Comparison of ENCODE assay signal across 1 cellular context in the genomic region with DNA sequence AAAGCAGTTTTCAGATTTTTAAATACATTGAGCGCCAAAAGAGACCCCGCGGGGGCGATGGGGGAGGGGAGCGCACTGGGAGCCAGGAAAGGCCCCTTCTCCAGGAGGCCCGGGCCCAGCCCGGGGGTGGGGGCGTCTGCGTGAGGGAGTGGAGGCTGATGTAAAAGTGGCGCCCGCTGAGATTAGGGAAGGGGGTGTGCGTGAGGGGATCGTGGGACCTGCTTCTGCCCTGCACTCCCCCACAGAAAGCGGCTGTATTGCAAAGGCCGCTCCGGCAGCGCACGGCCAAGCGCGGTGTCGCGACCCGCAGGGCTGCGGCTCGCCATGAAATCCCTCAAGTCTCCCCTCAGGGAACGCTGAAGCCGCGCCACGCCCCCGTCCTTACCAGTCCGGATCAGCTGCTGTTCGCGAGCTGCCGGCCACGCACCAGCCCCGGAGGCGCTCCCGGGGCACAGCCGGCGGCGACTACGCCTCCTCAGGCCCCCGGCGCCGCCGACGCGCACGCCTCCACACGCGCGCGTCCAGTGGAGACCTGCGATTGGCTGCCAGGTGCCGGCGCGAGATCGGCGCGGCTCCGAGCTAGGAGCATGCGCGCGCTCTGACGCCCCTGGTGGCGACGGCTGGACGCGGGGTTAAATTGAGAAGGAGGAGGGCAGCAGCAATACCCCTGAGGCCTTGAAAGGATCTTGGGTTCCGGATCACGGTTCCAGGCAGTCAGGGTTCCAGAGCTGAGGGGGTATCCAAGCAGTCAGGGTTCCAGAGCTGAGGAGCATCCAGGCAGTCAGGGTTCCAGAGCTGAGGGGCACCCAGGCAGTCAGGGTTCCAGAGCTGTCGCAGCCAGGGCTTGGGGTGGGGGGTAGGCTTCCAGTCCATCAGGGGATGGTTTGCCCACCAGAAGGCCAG.
TF ChIP-seq lines count a peak whose summit lies in the region.

TSS of gene ZNF280B (minus strand) at position 469 of the 903 bp plus-strand sequence. CDS start 19,344 bp downstream, outside the sequence.

TF ChIP-seq in HepG2, 621 proteins besides CTCF, POLR2A, EP300 and RAD21 (continued from another document and continues in another):
- TF ChIP-seq, protein P1, sequence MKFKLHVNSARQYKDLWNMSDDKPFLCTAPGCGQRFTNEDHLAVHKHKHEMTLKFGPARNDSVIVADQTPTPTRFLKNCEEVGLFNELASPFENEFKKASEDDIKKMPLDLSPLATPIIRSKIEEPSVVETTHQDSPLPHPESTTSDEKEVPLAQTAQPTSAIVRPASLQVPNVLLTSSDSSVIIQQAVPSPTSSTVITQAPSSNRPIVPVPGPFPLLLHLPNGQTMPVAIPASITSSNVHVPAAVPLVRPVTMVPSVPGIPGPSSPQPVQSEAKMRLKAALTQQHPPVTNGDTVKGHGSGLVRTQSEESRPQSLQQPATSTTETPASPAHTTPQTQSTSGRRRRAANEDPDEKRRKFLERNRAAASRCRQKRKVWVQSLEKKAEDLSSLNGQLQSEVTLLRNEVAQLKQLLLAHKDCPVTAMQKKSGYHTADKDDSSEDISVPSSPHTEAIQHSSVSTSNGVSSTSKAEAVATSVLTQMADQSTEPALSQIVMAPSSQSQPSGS (CRISPR knock-in tag; IDR thresholded peaks at IDR 0.05) = 0 out of 2 replicates have a peak, but pooled peaks have one; percentile 36
- TF ChIP-seq MAFF (IDR thresholded peaks at IDR 0.05; ENCODE audit: low read depth, low read length) (no peak), GFI1 (CRISPR knock-in tag; IDR thresholded peaks at IDR 0.05; ENCODE audit: borderline replicate concordance) (peak; percentile 25; the same call in 1 of the 2 replicates), ZNF510 (CRISPR knock-in tag; IDR thresholded peaks at IDR 0.05; ENCODE audit: low read depth) (no peak), CHD2 (IDR thresholded peaks at IDR 0.05; ENCODE audit: low read depth, low read length) (peak; percentile 66; the same call in 1 of the 2 replicates), JUN (CRISPR knock-in tag; IDR thresholded peaks at IDR 0.05) (peak; percentile 45; the same call in 1 of the 2 replicates), ZZZ3 (CRISPR knock-in tag; IDR thresholded peaks at IDR 0.05; ENCODE audit: borderline replicate concordance) (no peak), FOXO1 (CRISPR knock-in tag; IDR thresholded peaks at IDR 0.05) (no peak), NFIC (IDR thresholded peaks at IDR 0.05; ENCODE audit: low read length) (no peak), SKIL (CRISPR knock-in tag; IDR thresholded peaks at IDR 0.05; ENCODE audit: borderline replicate concordance) (no peak), ZNF747 (CRISPR knock-in tag; IDR thresholded peaks at IDR 0.05; ENCODE audit: borderline replicate concordance) (0 out of 2 replicates have a peak, but pooled peaks have one; percentile 7), NR1H2 (CRISPR knock-in tag; IDR thresholded peaks at IDR 0.05; ENCODE audit: borderline replicate concordance, low read depth) (no peak), AKAP8 (CRISPR knock-in tag; IDR thresholded peaks at IDR 0.05) (no peak), KDM4B (CRISPR knock-in tag; IDR thresholded peaks at IDR 0.05) (no peak), HINFP (CRISPR knock-in tag; IDR thresholded peaks at IDR 0.05; ENCODE audit: low read depth) (no peak), MTA1 (CRISPR knock-in tag; IDR thresholded peaks at IDR 0.05; ENCODE audit: borderline replicate concordance) (no peak), ZFX (CRISPR knock-in tag; IDR thresholded peaks at IDR 0.05; ENCODE audit: low read depth) (peak; percentile 88), AHR (CRISPR knock-in tag; IDR thresholded peaks at IDR 0.05) (no peak), ZNF280D (CRISPR knock-in tag; IDR thresholded peaks at IDR 0.05) (peak; percentile 58; the same call in 1 of the 2 replicates), MEIS1 (CRISPR knock-in tag; IDR thresholded peaks at IDR 0.05; ENCODE audit: borderline replicate concordance) (no peak)
- TF ChIP-seq, protein P2, sequence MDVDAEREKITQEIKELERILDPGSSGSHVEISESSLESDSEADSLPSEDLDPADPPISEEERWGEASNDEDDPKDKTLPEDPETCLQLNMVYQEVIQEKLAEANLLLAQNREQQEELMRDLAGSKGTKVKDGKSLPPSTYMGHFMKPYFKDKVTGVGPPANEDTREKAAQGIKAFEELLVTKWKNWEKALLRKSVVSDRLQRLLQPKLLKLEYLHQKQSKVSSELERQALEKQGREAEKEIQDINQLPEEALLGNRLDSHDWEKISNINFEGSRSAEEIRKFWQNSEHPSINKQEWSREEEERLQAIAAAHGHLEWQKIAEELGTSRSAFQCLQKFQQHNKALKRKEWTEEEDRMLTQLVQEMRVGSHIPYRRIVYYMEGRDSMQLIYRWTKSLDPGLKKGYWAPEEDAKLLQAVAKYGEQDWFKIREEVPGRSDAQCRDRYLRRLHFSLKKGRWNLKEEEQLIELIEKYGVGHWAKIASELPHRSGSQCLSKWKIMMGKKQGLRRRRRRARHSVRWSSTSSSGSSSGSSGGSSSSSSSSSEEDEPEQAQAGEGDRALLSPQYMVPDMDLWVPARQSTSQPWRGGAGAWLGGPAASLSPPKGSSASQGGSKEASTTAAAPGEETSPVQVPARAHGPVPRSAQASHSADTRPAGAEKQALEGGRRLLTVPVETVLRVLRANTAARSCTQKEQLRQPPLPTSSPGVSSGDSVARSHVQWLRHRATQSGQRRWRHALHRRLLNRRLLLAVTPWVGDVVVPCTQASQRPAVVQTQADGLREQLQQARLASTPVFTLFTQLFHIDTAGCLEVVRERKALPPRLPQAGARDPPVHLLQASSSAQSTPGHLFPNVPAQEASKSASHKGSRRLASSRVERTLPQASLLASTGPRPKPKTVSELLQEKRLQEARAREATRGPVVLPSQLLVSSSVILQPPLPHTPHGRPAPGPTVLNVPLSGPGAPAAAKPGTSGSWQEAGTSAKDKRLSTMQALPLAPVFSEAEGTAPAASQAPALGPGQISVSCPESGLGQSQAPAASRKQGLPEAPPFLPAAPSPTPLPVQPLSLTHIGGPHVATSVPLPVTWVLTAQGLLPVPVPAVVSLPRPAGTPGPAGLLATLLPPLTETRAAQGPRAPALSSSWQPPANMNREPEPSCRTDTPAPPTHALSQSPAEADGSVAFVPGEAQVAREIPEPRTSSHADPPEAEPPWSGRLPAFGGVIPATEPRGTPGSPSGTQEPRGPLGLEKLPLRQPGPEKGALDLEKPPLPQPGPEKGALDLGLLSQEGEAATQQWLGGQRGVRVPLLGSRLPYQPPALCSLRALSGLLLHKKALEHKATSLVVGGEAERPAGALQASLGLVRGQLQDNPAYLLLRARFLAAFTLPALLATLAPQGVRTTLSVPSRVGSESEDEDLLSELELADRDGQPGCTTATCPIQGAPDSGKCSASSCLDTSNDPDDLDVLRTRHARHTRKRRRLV (CRISPR knock-in tag; IDR thresholded peaks at IDR 0.05) = no peak
- TF ChIP-seq, protein P3, sequence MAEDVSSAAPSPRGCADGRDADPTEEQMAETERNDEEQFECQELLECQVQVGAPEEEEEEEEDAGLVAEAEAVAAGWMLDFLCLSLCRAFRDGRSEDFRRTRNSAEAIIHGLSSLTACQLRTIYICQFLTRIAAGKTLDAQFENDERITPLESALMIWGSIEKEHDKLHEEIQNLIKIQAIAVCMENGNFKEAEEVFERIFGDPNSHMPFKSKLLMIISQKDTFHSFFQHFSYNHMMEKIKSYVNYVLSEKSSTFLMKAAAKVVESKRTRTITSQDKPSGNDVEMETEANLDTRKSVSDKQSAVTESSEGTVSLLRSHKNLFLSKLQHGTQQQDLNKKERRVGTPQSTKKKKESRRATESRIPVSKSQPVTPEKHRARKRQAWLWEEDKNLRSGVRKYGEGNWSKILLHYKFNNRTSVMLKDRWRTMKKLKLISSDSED (CRISPR knock-in tag; IDR thresholded peaks at IDR 0.05) = no peak
- TF ChIP-seq, protein P4, sequence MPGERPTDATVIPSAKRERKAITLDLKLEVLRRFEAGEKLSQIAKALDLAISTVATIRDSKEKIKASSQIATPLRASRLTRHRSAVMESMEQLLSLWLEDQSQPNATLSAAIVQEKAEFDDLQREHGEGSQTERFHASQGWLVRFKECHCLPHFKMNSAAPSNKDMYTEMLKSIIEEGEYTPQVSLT (CRISPR knock-in tag; IDR thresholded peaks at IDR 0.05; ENCODE audit: borderline replicate concordance, low read depth) = no peak
- TF ChIP-seq, protein P5, sequence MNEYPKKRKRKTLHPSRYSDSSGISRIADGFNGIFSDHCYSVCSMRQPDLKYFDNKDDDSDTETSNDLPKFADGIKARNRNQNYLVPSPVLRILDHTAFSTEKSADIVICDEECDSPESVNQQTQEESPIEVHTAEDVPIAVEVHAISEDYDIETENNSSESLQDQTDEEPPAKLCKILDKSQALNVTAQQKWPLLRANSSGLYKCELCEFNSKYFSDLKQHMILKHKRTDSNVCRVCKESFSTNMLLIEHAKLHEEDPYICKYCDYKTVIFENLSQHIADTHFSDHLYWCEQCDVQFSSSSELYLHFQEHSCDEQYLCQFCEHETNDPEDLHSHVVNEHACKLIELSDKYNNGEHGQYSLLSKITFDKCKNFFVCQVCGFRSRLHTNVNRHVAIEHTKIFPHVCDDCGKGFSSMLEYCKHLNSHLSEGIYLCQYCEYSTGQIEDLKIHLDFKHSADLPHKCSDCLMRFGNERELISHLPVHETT (CRISPR knock-in tag; conservative IDR thresholded peaks at IDR 0.05) = no peak
- TF ChIP-seq, protein P6, sequence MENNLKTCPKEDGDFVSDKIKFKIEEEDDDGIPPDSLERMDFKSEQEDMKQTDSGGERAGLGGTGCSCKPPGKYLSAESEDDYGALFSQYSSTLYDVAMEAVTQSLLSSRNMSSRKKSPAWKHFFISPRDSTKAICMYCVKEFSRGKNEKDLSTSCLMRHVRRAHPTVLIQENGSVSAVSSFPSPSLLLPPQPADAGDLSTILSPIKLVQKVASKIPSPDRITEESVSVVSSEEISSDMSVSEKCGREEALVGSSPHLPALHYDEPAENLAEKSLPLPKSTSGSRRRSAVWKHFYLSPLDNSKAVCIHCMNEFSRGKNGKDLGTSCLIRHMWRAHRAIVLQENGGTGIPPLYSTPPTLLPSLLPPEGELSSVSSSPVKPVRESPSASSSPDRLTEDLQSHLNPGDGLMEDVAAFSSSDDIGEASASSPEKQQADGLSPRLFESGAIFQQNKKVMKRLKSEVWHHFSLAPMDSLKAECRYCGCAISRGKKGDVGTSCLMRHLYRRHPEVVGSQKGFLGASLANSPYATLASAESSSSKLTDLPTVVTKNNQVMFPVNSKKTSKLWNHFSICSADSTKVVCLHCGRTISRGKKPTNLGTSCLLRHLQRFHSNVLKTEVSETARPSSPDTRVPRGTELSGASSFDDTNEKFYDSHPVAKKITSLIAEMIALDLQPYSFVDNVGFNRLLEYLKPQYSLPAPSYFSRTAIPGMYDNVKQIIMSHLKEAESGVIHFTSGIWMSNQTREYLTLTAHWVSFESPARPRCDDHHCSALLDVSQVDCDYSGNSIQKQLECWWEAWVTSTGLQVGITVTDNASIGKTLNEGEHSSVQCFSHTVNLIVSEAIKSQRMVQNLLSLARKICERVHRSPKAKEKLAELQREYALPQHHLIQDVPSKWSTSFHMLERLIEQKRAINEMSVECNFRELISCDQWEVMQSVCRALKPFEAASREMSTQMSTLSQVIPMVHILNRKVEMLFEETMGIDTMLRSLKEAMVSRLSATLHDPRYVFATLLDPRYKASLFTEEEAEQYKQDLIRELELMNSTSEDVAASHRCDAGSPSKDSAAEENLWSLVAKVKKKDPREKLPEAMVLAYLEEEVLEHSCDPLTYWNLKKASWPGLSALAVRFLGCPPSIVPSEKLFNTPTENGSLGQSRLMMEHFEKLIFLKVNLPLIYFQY (CRISPR knock-in tag; IDR thresholded peaks at IDR 0.05; ENCODE audit: borderline replicate concordance) = no peak
